22 cellular contexts compared by ENCODE assay signal in genomic region chr2:221833972-221834371, GRCh38.
"Had no signal": no experiment of that assay in that cellular context is flagged by ENCODE, and none has a peak within 500 bp of the region (broad histone marks: within the 10 kb centered on the region; RNA-seq: fewer than 3 reads in every experiment).

No MANE protein-coding gene starts in this region.

- H3K4me1 Mint-ChIP-seq: naive B cell; nephron; stimulated activated memory B cell treated with anti-CD40 and anti-IgM and Interleukin-4, amounts not matched to agents 10 μg/mL and 1 μg/mL and 100 μg/mL, for 72 hours had no signal

- DNase-seq: effector memory CD4-positive, alpha-beta T cell; head of caudate nucleus; kidney glomerular epithelial cell; mesendoderm; naive B cell; occipital lobe; pancreas; right lobe of liver; spleen; stimulated activated CD4-positive, alpha-beta T cell treated with anti-CD3 and anti-CD28 coated beads, Interleukin-15, amount 100 ng/mL, for 24 hours; stimulated activated CD4-positive, alpha-beta T cell treated with anti-CD3 and anti-CD28 coated beads, Interleukin-1b, Interleukin-23, amount 100 ng/mL, for 48 hours; stimulated activated CD4-positive, alpha-beta T cell treated with anti-CD3 and anti-CD28 coated beads, Interleukin-4, amount 100 ng/mL, for 24 hours; tibial artery; upper lobe of right lung had no signal

- H3K4me3 Mint-ChIP-seq: naive B cell; nephron; stimulated activated memory B cell treated with anti-CD40 and anti-IgM and Interleukin-4, amounts not matched to agents 10 μg/mL and 1 μg/mL and 100 μg/mL, for 72 hours; stimulated activated naive CD8-positive, alpha-beta T cell treated with anti-CD3 and anti-CD28 coated beads, Interleukin-15, Interleukin-2, amounts not matched to agents 100 ng/mL and 50 ng/mL, for 24 hours had no signal

- H3K36me3 ChIP-seq: esophagus muscularis mucosa, gastroesophageal sphincter, pancreas, prostate gland, right lobe of liver, spleen, tibial artery, upper lobe of right lung, vagina had no signal

- H3K27me3 Mint-ChIP-seq: naive B cell; stimulated activated memory B cell treated with anti-CD40 and anti-IgM and Interleukin-4, amounts not matched to agents 10 μg/mL and 1 μg/mL and 100 μg/mL, for 72 hours; stimulated activated naive CD8-positive, alpha-beta T cell treated with anti-CD3 and anti-CD28 coated beads, Interleukin-15, Interleukin-2, amounts not matched to agents 100 ng/mL and 50 ng/mL, for 24 hours had no signal

- H3K27ac Mint-ChIP-seq: naive B cell; nephron; stimulated activated memory B cell treated with anti-CD40 and anti-IgM and Interleukin-4, amounts not matched to agents 10 μg/mL and 1 μg/mL and 100 μg/mL, for 72 hours; stimulated activated naive CD8-positive, alpha-beta T cell treated with anti-CD3 and anti-CD28 coated beads, Interleukin-15, Interleukin-2, amounts not matched to agents 100 ng/mL and 50 ng/mL, for 24 hours had no signal

- FAIRE-seq: pancreas had no signal

- H3K27me3 ChIP-seq: esophagus muscularis mucosa, gastroesophageal sphincter, hepatocyte, right lobe of liver, spleen, tibial artery, upper lobe of right lung, vagina had no signal

- H3K4me3 ChIP-seq: esophagus muscularis mucosa, gastroesophageal sphincter, hepatocyte, pancreas, prostate gland, right lobe of liver, spleen, tibial artery, upper lobe of right lung, vagina had no signal

- H3K36me3 Mint-ChIP-seq: naive B cell; stimulated activated memory B cell treated with anti-CD40 and anti-IgM and Interleukin-4, amounts not matched to agents 10 μg/mL and 1 μg/mL and 100 μg/mL, for 72 hours had no signal
